Comparison of ENCODE assay signal across 22 cellular contexts in genomic region chr11:79237111-79237510, GRCh38.
DNase-seq lines count a peak whose midpoint lies in the region; ATAC-seq and TF ChIP-seq lines count a peak whose summit lies in the region.
"Had no signal": no experiment of that assay in that cellular context is flagged by ENCODE, and none has a peak within 500 bp of the region (broad histone marks: within the 10 kb centered on the region; RNA-seq: fewer than 3 reads in every experiment).

No MANE protein-coding gene starts in this region.

- intact Hi-C loops in mammary epithelial cell (cut with micrococcal nuclease), result no loop called here
- intact Hi-C loops in thyroid gland (cut with DNase I), result no loop called here

- no peaks in the 10 kb centered on the region for H3K9me3 ChIP-seq in mammary epithelial cell (replicated peaks; ENCODE audit: insufficient read depth, low read length)
- no peaks in the 10 kb centered on the region for H3K9me3 ChIP-seq in thyroid gland
- no peaks in the 10 kb centered on the region for H3K9me3 ChIP-seq in Peyer's patch
- H3K9me3 ChIP-seq in HAP-1, result no peaks in the 10 kb centered on the region
- H3K9me3 ChIP-seq: transverse colon had no signal

- TF ChIP-seq POLR2A in thyroid gland (IDR thresholded peaks at IDR 0.05) (no peak), Peyer's patch (IDR thresholded peaks at IDR 0.05) (no peak)

- peak overlapping the region; percentile 11 for H2AFZ ChIP-seq in mammary epithelial cell (ENCODE audit: low read depth, low read length)
- H2AFZ ChIP-seq: neural progenitor cell had no signal

- CTCF ChIA-PET in mammary epithelial cell (lab: Charles Lee; ENCODE audit: low non-redundant PET), result interaction anchor here (0.7 kb wide), 1 partner anchor 592 kb away, joined by 4 read pairs; no protein-coding TSS in a partner anchor

- WGBS in mammary epithelial cell (ENCODE audit: low coverage, missing lambda C conversion rate), result 75% methylated on average over 4 of the region's 5 CpGs
- WGBS in thyroid gland, 2 donors, result 86 to 91% methylated on average over 5 of the region's 5 CpGs

- H3K4me3 ChIP-seq in mammary epithelial cell (replicated peaks in 1 of 3; ENCODE audit: insufficient read depth in 1 of 3, low read depth in 2 of 3, low read length in 3 of 3) (no peak overlapping the region), thyroid gland (replicated peaks in 1 of 3) (no peak overlapping the region), Peyer's patch (no peak overlapping the region), HAP-1 (no peak overlapping the region)
- H3K4me3 ChIP-seq: neural progenitor cell, transverse colon had no signal

- no peaks in the 10 kb centered on the region for H3K27me3 Mint-ChIP-seq in nephron (ENCODE audit: low read depth)

- H3K9me3 Mint-ChIP-seq in nephron, result no peaks in the 10 kb centered on the region
- H3K9me3 Mint-ChIP-seq: neural progenitor cell; T-helper 1 cell treated with Interleukin-12 subunit alpha and Interleukin-12 subunit beta and Interleukin-4 antibody, amounts not matched to agents 30 μg/mL and 1 μg/mL, for 36 hours had no signal

- no peaks in the 10 kb centered on the region for H3K79me2 ChIP-seq in mammary epithelial cell (ENCODE audit: insufficient read depth, low read length)

- no peak overlapping the region for H3K9ac ChIP-seq in mammary epithelial cell (ENCODE audit: insufficient read depth, low read length)
- H3K9ac ChIP-seq: neural progenitor cell had no signal

- no TSS peak for BruUV-seq in mammary epithelial cell (replicated peaks; lab: Mats Ljungman, UMichigan)

- H3K4me2 ChIP-seq in mammary epithelial cell (ENCODE audit: insufficient read depth, low read depth, low read length), result peak overlapping the region; percentile 39
- H3K4me2 ChIP-seq: neural progenitor cell had no signal

- ATAC-seq in activated CD4-positive, CD25-positive, alpha-beta regulatory T cell treated with anti-CD3 and anti-CD28 coated beads, Interleukin-2, amount 50 U/mL, for 24 hours, result no peak
- ATAC-seq: stimulated activated effector memory CD8-positive, alpha-beta T cell treated with anti-CD3 and anti-CD28 coated beads, Interleukin-12 subunit alpha, Interleukin-12 subunit beta, amount 100 ng/mL, for 72 hours had no signal

- no peaks in the 10 kb centered on the region for H3K36me3 ChIP-seq in mammary epithelial cell (ENCODE audit: insufficient read depth, low read length)
- H3K36me3 ChIP-seq in thyroid gland, result no peaks in the 10 kb centered on the region
- H3K36me3 ChIP-seq in Peyer's patch, result no peaks in the 10 kb centered on the region
- H3K36me3 ChIP-seq in HAP-1 (replicated peaks), result no peaks in the 10 kb centered on the region
- H3K36me3 ChIP-seq: neural progenitor cell, transverse colon had no signal

- H3K27me3 ChIP-seq in mammary epithelial cell (ENCODE audit: insufficient read depth, low read length), result no peaks in the 10 kb centered on the region
- no peaks in the 10 kb centered on the region for H3K27me3 ChIP-seq in thyroid gland
- no peaks in the 10 kb centered on the region for H3K27me3 ChIP-seq in Peyer's patch
- no peaks in the 10 kb centered on the region for H3K27me3 ChIP-seq in HAP-1 (ENCODE audit: low read depth)
- H3K27me3 ChIP-seq: neural progenitor cell, transverse colon had no signal

- no peaks in the 10 kb centered on the region for H4K20me1 ChIP-seq in mammary epithelial cell (ENCODE audit: insufficient read depth, low read length)

- peaks cover 55% of the 10 kb centered on the region for H3K4me1 Mint-ChIP-seq in nephron
- H3K4me1 Mint-ChIP-seq: stimulated activated effector memory CD8-positive, alpha-beta T cell treated with anti-CD3 and anti-CD28 coated beads, Interleukin-12 subunit alpha, Interleukin-12 subunit beta, amount 100 ng/mL, for 72 hours had no signal

- dilution Hi-C loops in mammary epithelial cell (cut with HindIII; ENCODE audit: low sequenced_read_pairs), result loop anchor here (5.0 kb wide), 1 partner anchor 35 kb away; no protein-coding TSS in a partner anchor

- peaks cover 26% of the 10 kb centered on the region for H3K4me1 ChIP-seq in mammary epithelial cell (ENCODE audit: insufficient read depth, low read length)
- peaks cover 14 to 30% of the 10 kb centered on the region in 2 donors for H3K4me1 ChIP-seq in thyroid gland
- H3K4me1 ChIP-seq in Peyer's patch, result no peaks in the 10 kb centered on the region
- peaks cover 5% of the 10 kb centered on the region for H3K4me1 ChIP-seq in HAP-1
- H3K4me1 ChIP-seq: transverse colon had no signal

- DNase-seq in NCI-H82 (lab: John Stamatoyannopoulos, UW) (peak; percentile 77), mammary epithelial cell (peak; percentile 7), thyroid gland (no peak), Peyer's patch (no peak), HAP-1 (ENCODE audit: low spot score in 2 of 2) (no peak), cerebellum (ENCODE audit: low spot score) (no peak)
- DNase-seq: activated CD4-positive, alpha-beta T cell treated with anti-CD3 and anti-CD28 coated beads, Interleukin-2, amount 50 U/mL, for 4 hours; activated gamma-delta T cell treated with Interleukin-2 at 50 U/mL for 16 hours; amygdala; cerebellar nuclear complex; effector CD8-positive, alpha-beta T cell; midbrain; NCI-H1417 treated with DMSO at 0.1 percent for 48 hours; NCI-H526; SIG-M5; transverse colon had no signal

- H3K27ac ChIP-seq in mammary epithelial cell (ENCODE audit: insufficient read depth, low read depth, low read length) (peak overlapping the region; percentile 20), thyroid gland (peak overlapping the region; percentile 59 to 78 (median 74)), Peyer's patch (no peak overlapping the region)
- H3K27ac ChIP-seq: neural progenitor cell, transverse colon, VCaP had no signal

- H3K4me3 Mint-ChIP-seq in nephron, result no peak overlapping the region
- H3K4me3 Mint-ChIP-seq: neural progenitor cell; stimulated activated effector memory CD8-positive, alpha-beta T cell treated with anti-CD3 and anti-CD28 coated beads, Interleukin-12 subunit alpha, Interleukin-12 subunit beta, amount 100 ng/mL, for 72 hours; T-helper 1 cell treated with Interleukin-12 subunit alpha and Interleukin-12 subunit beta and Interleukin-4 antibody, amounts not matched to agents 30 μg/mL and 1 μg/mL, for 36 hours had no signal

- no peak for TF ChIP-seq CTCF in mammary epithelial cell (conservative IDR thresholded peaks at IDR 0.05 in 1 of 2, IDR thresholded peaks at IDR 0.05 in 1 of 2; ENCODE audit: extremely low read depth in 1 of 2, insufficient read depth in 1 of 2, low read depth in 1 of 2, low read length in 2 of 2)
- TF ChIP-seq CTCF in nephron (IDR thresholded peaks at IDR 0.05; ENCODE audit: unreplicated experiment in 3 of 3), result no peak
- no peak for TF ChIP-seq CTCF in thyroid gland (IDR thresholded peaks at IDR 0.05)
- TF ChIP-seq CTCF in Peyer's patch (IDR thresholded peaks at IDR 0.05), result no peak

- peak overlapping the region; percentile 88 to 91 (median 91) for H3K27ac Mint-ChIP-seq in nephron
- H3K27ac Mint-ChIP-seq: stimulated activated effector memory CD8-positive, alpha-beta T cell treated with anti-CD3 and anti-CD28 coated beads, Interleukin-12 subunit alpha, Interleukin-12 subunit beta, amount 100 ng/mL, for 72 hours; T-helper 1 cell treated with Interleukin-12 subunit alpha and Interleukin-12 subunit beta and Interleukin-4 antibody, amounts not matched to agents 30 μg/mL and 1 μg/mL, for 36 hours had no signal

- no peaks in the 10 kb centered on the region for H3K36me3 Mint-ChIP-seq in nephron (ENCODE audit: low read depth)
- H3K36me3 Mint-ChIP-seq: neural progenitor cell; stimulated activated effector memory CD8-positive, alpha-beta T cell treated with anti-CD3 and anti-CD28 coated beads, Interleukin-12 subunit alpha, Interleukin-12 subunit beta, amount 100 ng/mL, for 72 hours had no signal

- in situ Hi-C loops in mammary epithelial cell (cut with MboI; ENCODE audit: low sequenced_read_pairs in 2 of 2) (no loop called here), HAP-1 (cut with MboI; ENCODE audit: low sequenced_read_pairs) (no loop called here)

Comparison
In these comparisons a context has a peak if more than half of its experiments do, and no peak if none do; other contexts are left out.
1. DNase-seq: peak in NCI-H82 (single experiment) and mammary epithelial cell (single experiment); none in thyroid gland (0 of 2), Peyer's patch (0 of 3), HAP-1 (0 of 2) and cerebellum (single experiment).
2. H3K27ac ChIP-seq: peak in mammary epithelial cell (single experiment) and thyroid gland (3 of 3); none in Peyer's patch (0 of 4).